Comparison of ENCODE assay signal across 1 cellular context in genomic region chr11:95293116-95293515, GRCh38.
TF ChIP-seq lines count a peak whose summit lies in the region.

No MANE protein-coding gene starts in this region.

TF ChIP-seq in H1, 55 proteins besides CTCF, POLR2A, EP300 and RAD21:
- no peak for TF ChIP-seq KDM1A (IDR thresholded peaks at IDR 0.05; ENCODE audit: borderline replicate concordance, low read length)
- TF ChIP-seq SRF (IDR thresholded peaks at IDR 0.05; ENCODE audit: low read depth, low read length): no peak
- no peak for TF ChIP-seq CHD2 (IDR thresholded peaks at IDR 0.05; ENCODE audit: low read length)
- no peak for TF ChIP-seq EZH2 (IDR thresholded peaks at IDR 0.05; ENCODE audit: low read depth, low read length, severe bottlenecking)
- TF ChIP-seq ZNF274 (IDR thresholded peaks at IDR 0.05; ENCODE audit: borderline replicate concordance, extremely low read depth, low read length): no peak
- no peak for TF ChIP-seq SAP30 (IDR thresholded peaks at IDR 0.05; ENCODE audit: insufficient read depth, insufficient replicate concordance, low read length)
- TF ChIP-seq SP1 (IDR thresholded peaks at IDR 0.05; ENCODE audit: low read depth, low read length): no peak
- TF ChIP-seq RBBP5 (IDR thresholded peaks at IDR 0.05; ENCODE audit: borderline replicate concordance, low read depth, low read length): no peak
- TF ChIP-seq NANOG (IDR thresholded peaks at IDR 0.05; ENCODE audit: insufficient read depth, low read depth, low read length, poor library complexity, severe bottlenecking): no peak
- no peak for TF ChIP-seq SP4 (IDR thresholded peaks at IDR 0.05; ENCODE audit: low read length)
- no peak for TF ChIP-seq CTBP2 (IDR thresholded peaks at IDR 0.05; ENCODE audit: borderline replicate concordance, insufficient read depth, insufficient read length, low read length)
